ENCODE assay signal across 15 cellular contexts in the genomic region with DNA sequence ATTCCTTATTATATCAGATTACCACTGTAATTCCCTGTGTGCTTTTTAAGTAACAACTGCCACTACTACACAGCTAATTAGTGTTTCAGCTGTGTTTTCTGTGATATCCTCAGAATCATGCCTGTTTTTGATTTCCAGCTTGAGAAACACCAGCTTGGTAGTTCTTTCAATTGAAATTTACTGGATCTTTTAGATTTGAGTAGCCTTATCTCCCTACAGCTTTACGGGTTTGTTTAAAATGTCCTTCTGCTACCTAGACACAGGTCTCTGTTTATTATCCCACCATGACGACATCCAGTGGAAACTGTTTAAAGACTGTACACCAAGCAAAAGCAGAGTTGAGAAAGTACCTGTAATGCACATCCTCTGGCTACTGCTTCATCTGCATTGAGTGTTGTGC. TPM values are rescaled to one million over a fixed set of nuclear protein-coding genes. Genes with fewer than 3 reads are reported as not detected.
A peak's percentile ranks its signal among the peaks of the same experiment; 100 is the strongest.
DNase-seq lines count a peak whose midpoint lies in the region; ATAC-seq and TF ChIP-seq lines count a peak whose summit lies in the region.
"Had no signal": no experiment of that assay in that cellular context is flagged by ENCODE, and none has a peak within 500 bp of the region (broad histone marks: within the 10 kb centered on the region; RNA-seq: fewer than 3 reads in every experiment).

No MANE protein-coding gene starts in this region.

- TF ChIP-seq CTCF in thyroid gland (IDR thresholded peaks at IDR 0.05): no peak

- DNase-seq in activated T-cell treated with anti-CD3 and anti-CD28 coated beads, Interleukin-2, amount 50 U/mL, for 24 hours: no peak
- no peak for DNase-seq in activated T-cell treated with anti-CD3 and anti-CD28 coated beads, Interleukin-2, amount 50 U/mL, for 4 hours
- DNase-seq in stimulated activated naive CD8-positive, alpha-beta T cell treated with anti-CD3 and anti-CD28 coated beads, Interleukin-15, amount 100 ng/mL, for 72 hours: no peak
- DNase-seq in stimulated activated naive CD8-positive, alpha-beta T cell treated with anti-CD3 and anti-CD28 coated beads, Interleukin-15, Interleukin-2, amounts not matched to agents 100 U/mL and 50 U/mL, for 24 hours: no peak
- DNase-seq in T-helper 17 cell: no peak
- no peak for DNase-seq in thyroid gland
- DNase-seq in stimulated activated CD4-positive, alpha-beta T cell treated with anti-CD3 and anti-CD28 coated beads, Interleukin-15, amount 100 ng/mL, for 24 hours: no peak
- DNase-seq: CD8-positive, alpha-beta memory T cell; COR-L47; GM23248 had no signal

- H3K36me3 ChIP-seq in thyroid gland: peaks cover 44 to 67% of the 10 kb centered on the region in 2 donors

- peak overlapping the region in 2 of 3 donors; percentile 58 to 66 for H3K27ac ChIP-seq in thyroid gland
- H3K27ac ChIP-seq: BLaER1 treated with 17β-estradiol and CSF1 and Interleukin-3, amounts not matched to agents 10 nM and 100 nM; GM23248; HL-60 had no signal

- H3K4me3 ChIP-seq in thyroid gland (replicated peaks in 1 of 3): no peak overlapping the region
- H3K4me3 ChIP-seq: BLaER1 treated with 17β-estradiol and CSF1 and Interleukin-3, amounts not matched to agents 10 nM and 100 nM; GM23248; HAP-1 had no signal

- H3K4me1 Mint-ChIP-seq in activated T-cell treated with anti-CD3 and anti-CD28 coated beads, Interleukin-2, amount 50 U/mL, for 24 hours (ENCODE audit: low read depth): peaks cover 52% of the 10 kb centered on the region
- H3K4me1 Mint-ChIP-seq in activated T-cell treated with anti-CD3 and anti-CD28 coated beads, Interleukin-2, amount 50 U/mL, for 4 hours (ENCODE audit: low read depth): peaks cover 8% of the 10 kb centered on the region
- peaks cover 27% of the 10 kb centered on the region for H3K4me1 Mint-ChIP-seq in stimulated activated naive CD8-positive, alpha-beta T cell treated with anti-CD3 and anti-CD28 coated beads, Interleukin-15, amount 100 ng/mL, for 72 hours
- peaks cover 10% of the 10 kb centered on the region for H3K4me1 Mint-ChIP-seq in T-helper 17 cell
- H3K4me1 Mint-ChIP-seq: B cell had no signal

- H3K27me3 Mint-ChIP-seq in activated T-cell treated with anti-CD3 and anti-CD28 coated beads, Interleukin-2, amount 50 U/mL, for 24 hours: no peaks in the 10 kb centered on the region
- H3K27me3 Mint-ChIP-seq in activated T-cell treated with anti-CD3 and anti-CD28 coated beads, Interleukin-2, amount 50 U/mL, for 4 hours (ENCODE audit: low read depth): no peaks in the 10 kb centered on the region
- H3K27me3 Mint-ChIP-seq in stimulated activated naive CD8-positive, alpha-beta T cell treated with anti-CD3 and anti-CD28 coated beads, Interleukin-15, amount 100 ng/mL, for 72 hours: no peaks in the 10 kb centered on the region
- no peaks in the 10 kb centered on the region for H3K27me3 Mint-ChIP-seq in T-helper 17 cell
- H3K27me3 Mint-ChIP-seq: B cell; CD8-positive, alpha-beta memory T cell had no signal

- H3K27ac Mint-ChIP-seq in activated T-cell treated with anti-CD3 and anti-CD28 coated beads, Interleukin-2, amount 50 U/mL, for 24 hours: peak overlapping the region; percentile 20
- H3K27ac Mint-ChIP-seq in stimulated activated naive CD8-positive, alpha-beta T cell treated with anti-CD3 and anti-CD28 coated beads, Interleukin-15, amount 100 ng/mL, for 72 hours: peak overlapping the region; percentile 50 to 63
- peak overlapping the region; percentile 66 for H3K27ac Mint-ChIP-seq in T-helper 17 cell
- H3K27ac Mint-ChIP-seq: B cell had no signal

- H3K4me3 Mint-ChIP-seq in activated T-cell treated with anti-CD3 and anti-CD28 coated beads, Interleukin-2, amount 50 U/mL, for 24 hours: no peak overlapping the region
- no peak overlapping the region for H3K4me3 Mint-ChIP-seq in activated T-cell treated with anti-CD3 and anti-CD28 coated beads, Interleukin-2, amount 50 U/mL, for 4 hours
- H3K4me3 Mint-ChIP-seq in stimulated activated naive CD8-positive, alpha-beta T cell treated with anti-CD3 and anti-CD28 coated beads, Interleukin-15, amount 100 ng/mL, for 72 hours: no peak overlapping the region
- peak overlapping the region; percentile 28 for H3K4me3 Mint-ChIP-seq in T-helper 17 cell
- H3K4me3 Mint-ChIP-seq: B cell; CD8-positive, alpha-beta memory T cell had no signal

- WGBS in thyroid gland, 2 donors: 95 to 97% methylated on average over 2 of the region's 2 CpGs

- peaks cover 13 to 19% of the 10 kb centered on the region in 2 donors for H3K4me1 ChIP-seq in thyroid gland
- H3K4me1 ChIP-seq: HAP-1 had no signal

- no peaks in the 10 kb centered on the region for H3K9me3 ChIP-seq in T-helper 17 cell (ENCODE audit: control insufficient read depth, low read length, poor library complexity, severe bottlenecking)
- no peaks in the 10 kb centered on the region for H3K9me3 ChIP-seq in thyroid gland
- H3K9me3 ChIP-seq: BLaER1 treated with 17β-estradiol and CSF1 and Interleukin-3, amounts not matched to agents 10 nM and 100 nM; HAP-1 had no signal

- H3K9me3 Mint-ChIP-seq in activated T-cell treated with anti-CD3 and anti-CD28 coated beads, Interleukin-2, amount 50 U/mL, for 24 hours: no peaks in the 10 kb centered on the region
- H3K9me3 Mint-ChIP-seq in activated T-cell treated with anti-CD3 and anti-CD28 coated beads, Interleukin-2, amount 50 U/mL, for 4 hours: no peaks in the 10 kb centered on the region
- H3K9me3 Mint-ChIP-seq in stimulated activated naive CD8-positive, alpha-beta T cell treated with anti-CD3 and anti-CD28 coated beads, Interleukin-15, amount 100 ng/mL, for 72 hours: no peaks in the 10 kb centered on the region
- H3K9me3 Mint-ChIP-seq: CD8-positive, alpha-beta memory T cell had no signal

- no peaks in the 10 kb centered on the region for H3K27me3 ChIP-seq in thyroid gland
- H3K27me3 ChIP-seq: BLaER1 treated with 17β-estradiol and CSF1 and Interleukin-3, amounts not matched to agents 10 nM and 100 nM had no signal

- intact Hi-C loops in thyroid gland (cut with DNase I): no loop called here

- peaks cover 97% of the 10 kb centered on the region for H3K36me3 Mint-ChIP-seq in activated T-cell treated with anti-CD3 and anti-CD28 coated beads, Interleukin-2, amount 50 U/mL, for 24 hours (ENCODE audit: low read depth)
- peaks cover 72% of the 10 kb centered on the region for H3K36me3 Mint-ChIP-seq in activated T-cell treated with anti-CD3 and anti-CD28 coated beads, Interleukin-2, amount 50 U/mL, for 4 hours (ENCODE audit: insufficient read depth)
- peaks cover 10% of the 10 kb centered on the region for H3K36me3 Mint-ChIP-seq in T-helper 17 cell (ENCODE audit: low read depth)

- no peak for ATAC-seq in activated T-cell treated with anti-CD3 and anti-CD28 coated beads, Interleukin-2, amount 50 U/mL, for 4 hours
- ATAC-seq in stimulated activated naive CD8-positive, alpha-beta T cell treated with anti-CD3 and anti-CD28 coated beads, Interleukin-15, amount 100 ng/mL, for 72 hours: no peak
- ATAC-seq in stimulated activated naive CD8-positive, alpha-beta T cell treated with anti-CD3 and anti-CD28 coated beads, Interleukin-15, Interleukin-2, amounts not matched to agents 100 U/mL and 50 U/mL, for 24 hours: no peak
- ATAC-seq in T-helper 17 cell (no peak), HG03025 (IDR thresholded peaks at IDR 0.05; ENCODE audit: low FRiP score, unreplicated experiment) (no peak)

- TF ChIP-seq POLR2A in thyroid gland (IDR thresholded peaks at IDR 0.05): no peak

RNA-seq across cellular contexts. Expression of gene HSPH1, which starts 12.1 kb away (rescaled TPM):
- 100 to 1,000 TPM; 312 to 333 (median 322) TPM for total RNA-seq in activated T-cell treated with anti-CD3 and anti-CD28 coated beads, Interleukin-2, amount 50 U/mL, for 4 hours
- total RNA-seq in T-helper 17 cell (100 to 1,000 TPM; 143 to 153 TPM), thyroid gland (10 to 100 TPM; 38.3 to 56.3 (median 48.7) TPM)

RNA-seq across cellular contexts. Expression of gene B3GLCT, which starts 50.2 kb away (rescaled TPM):
- total RNA-seq in activated T-cell treated with anti-CD3 and anti-CD28 coated beads, Interleukin-2, amount 50 U/mL, for 4 hours: 1 to 10 TPM; 3.7 to 4.1 (median 3.9) TPM
- 1 to 10 TPM; 5.0 to 6.2 TPM for total RNA-seq in T-helper 17 cell
- 10 to 100 TPM; 10.8 to 14.0 (median 11.8) TPM for total RNA-seq in thyroid gland
